ENCODE assay signal across 13 cellular contexts in genomic region chr17:50557265-50558029, GRCh38. TPM values are rescaled to one million over a fixed set of nuclear protein-coding genes. Genes with fewer than 3 reads are reported as not detected.
A peak's percentile ranks its signal among the peaks of the same experiment; 100 is the strongest.
DNase-seq lines count a peak whose midpoint lies in the region; TF ChIP-seq lines count a peak whose summit lies in the region.
"Had no signal": no experiment of that assay in that cellular context is flagged by ENCODE, and none has a peak within 500 bp of the region (broad histone marks: within the 10 kb centered on the region; RNA-seq: fewer than 3 reads in every experiment).

No MANE protein-coding gene starts in this region.

- no peaks in the 10 kb centered on the region for H3K36me3 ChIP-seq in vagina
- no peaks in the 10 kb centered on the region for H3K36me3 ChIP-seq in Caco-2 (ENCODE audit: control insufficient read depth, insufficient read depth, low read length)
- H3K36me3 ChIP-seq: BE2C had no signal

- intact Hi-C loops in vagina (cut with DNase I) = no loop called here
- intact Hi-C loops in Caco-2 (cut with micrococcal nuclease; ENCODE audit: unreplicated experiment) = loop anchor here (2.0 kb wide), 1 partner anchor 45 kb away; no protein-coding TSS in a partner anchor

- H3K4me1 Mint-ChIP-seq in brain (peaks cover 46% of the 10 kb centered on the region), Caco-2 (ENCODE audit: low read depth, unreplicated experiment) (no peaks in the 10 kb centered on the region)

- H3K27me3 ChIP-seq in vagina (no peaks in the 10 kb centered on the region), Caco-2 (replicated peaks; ENCODE audit: control insufficient read depth, insufficient read depth, low read length) (peaks cover 3% of the 10 kb centered on the region)

- H3K36me3 Mint-ChIP-seq in brain (no peaks in the 10 kb centered on the region), Caco-2 (ENCODE audit: insufficient read depth, unreplicated experiment) (peaks cover 29% of the 10 kb centered on the region)

- POLR2A ChIA-PET in Caco-2 (lab: Charles Lee) = no interaction called here

- DNase-seq in NCI-H2171 treated with DMSO at 0.1 percent for 48 hours (lab: John Stamatoyannopoulos, UW) (peak; percentile 65), NCI-H2171 (lab: John Stamatoyannopoulos, UW) (no peak), NCI-H69 (lab: John Stamatoyannopoulos, UW) (peak; percentile 43), vagina (ENCODE audit: extremely low spot score in 2 of 2) (no peak), T-helper 1 cell (no peak), Caco-2 (no peak)
- no peak for DNase-seq in activated effector memory CD4-positive, alpha-beta T cell treated with Interleukin-2 at 50 U/mL for 16 hours
- DNase-seq: BE2C; CD4-positive, CD25-positive, alpha-beta regulatory T cell; KBM-7; NCI-H187; PC-9 had no signal

- H3K9me3 ChIP-seq in vagina (no peaks in the 10 kb centered on the region), Caco-2 (no peaks in the 10 kb centered on the region)
- H3K9me3 ChIP-seq: BE2C had no signal

- no peak overlapping the region for H3K4me3 ChIP-seq in vagina
- H3K4me3 ChIP-seq in Caco-2 (ENCODE audit: low read depth, low read length) = no peak overlapping the region
- H3K4me3 ChIP-seq: PC-9 had no signal

- H3K27ac Mint-ChIP-seq in brain (peak overlapping the region in 2 of 5 experiments; percentile 64 to 67), Caco-2 (ENCODE audit: unreplicated experiment) (no peak overlapping the region)

- peak overlapping the region; percentile 92 for H3K27ac ChIP-seq in vagina
- H3K27ac ChIP-seq: PC-9 had no signal

- no TSS peak for BruUV-seq in Caco-2 (replicated peaks; lab: Mats Ljungman, UMichigan)

- CTCF ChIA-PET in Caco-2 (lab: Charles Lee) = interaction anchor here (2.1 to 2.2 kb wide), 2 partner anchors 15 to 69 kb away, joined by 8 read pairs; no protein-coding TSS in a partner anchor

- no peak for TF ChIP-seq POLR2A in vagina (IDR thresholded peaks at IDR 0.05)

- H3K4me1 ChIP-seq in vagina (peaks cover 46% of the 10 kb centered on the region), Caco-2 (peaks cover 16% of the 10 kb centered on the region)

- H3K27me3 Mint-ChIP-seq in brain (peaks cover 22% of the 10 kb centered on the region), Caco-2 (ENCODE audit: insufficient read depth, unreplicated experiment) (peaks cover 4% of the 10 kb centered on the region)

- TF ChIP-seq CTCF in brain (conservative IDR thresholded peaks at IDR 0.05) (no peak), vagina (IDR thresholded peaks at IDR 0.05) (no peak), Caco-2 (IDR thresholded peaks at IDR 0.05; ENCODE audit: insufficient read depth in 1 of 2, low read depth in 1 of 2, low read length in 1 of 2, severe bottlenecking in 1 of 2, unreplicated experiment in 1 of 2) (no peak)

- peaks cover 0 to 2% (median 0%) of the 10 kb centered on the region in 5 experiments for H3K9me3 Mint-ChIP-seq in brain
- H3K9me3 Mint-ChIP-seq in Caco-2 (ENCODE audit: unreplicated experiment) = no peaks in the 10 kb centered on the region
- H3K9me3 Mint-ChIP-seq: CD4-positive, CD25-positive, alpha-beta regulatory T cell had no signal

- H3K4me3 Mint-ChIP-seq in brain = peak overlapping the region in 3 of 5 experiments; percentile 33 to 88 (median 67)
- H3K4me3 Mint-ChIP-seq in Caco-2 (ENCODE audit: unreplicated experiment) = no peak overlapping the region

RNA-seq across cellular contexts. Expression of gene CACNA1G, which starts 3.1 kb away (rescaled TPM):
- polyA plus RNA-seq in brain (ENCODE audit: insufficient read depth, low read depth, low replicate concordance) = 2.0 TPM
- total RNA-seq in vagina (4.9 TPM), Caco-2 (2022) (1.4 and 1.6 TPM in 2 replicates)
- polyA plus RNA-seq: CD4-positive, CD25-positive, alpha-beta regulatory T cell had no signal

RNA-seq across cellular contexts. Expression of gene SPATA20, which starts 10.5 kb away (rescaled TPM):
- polyA plus RNA-seq in brain (ENCODE audit: insufficient read depth, low read depth, low replicate concordance) = 22.1 TPM
- total RNA-seq in vagina = 73.4 TPM
- 149 and 176 TPM in 2 replicates for total RNA-seq in Caco-2 (2022)

RNA-seq across cellular contexts. Expression of gene EPN3, which starts 24.9 kb away (rescaled TPM):
- 2.1 TPM for polyA plus RNA-seq in brain (ENCODE audit: insufficient read depth, low read depth, low replicate concordance)
- total RNA-seq in vagina = 21.9 TPM
- total RNA-seq in Caco-2 (2022) = 49.4 and 53.2 TPM in 2 replicates
- total RNA-seq: CD4-positive, CD25-positive, alpha-beta regulatory T cell had no signal
- polyA plus RNA-seq: CD4-positive, CD25-positive, alpha-beta regulatory T cell had no signal

RNA-seq across cellular contexts. Expression of gene MYCBPAP, which starts 49.2 kb away (rescaled TPM):
- polyA plus RNA-seq in brain (ENCODE audit: insufficient read depth, low read depth, low replicate concordance) = 0.61 TPM
- total RNA-seq in vagina = not detected
- 1.3 and 2.7 TPM in 2 replicates for total RNA-seq in Caco-2 (2022)

Comparison
In these comparisons a context has a peak if more than half of its experiments do, and no peak if none do; other contexts are left out.
1. DNase-seq: peak in NCI-H2171 treated with DMSO at 0.1 percent for 48 hours (single experiment) and NCI-H69 (single experiment); none in NCI-H2171 (single experiment), vagina (0 of 2), T-helper 1 cell (0 of 5), Caco-2 (0 of 2) and activated effector memory CD4-positive, alpha-beta T cell treated with Interleukin-2 at 50 U/mL for 16 hours (single experiment).